In the genomic region with DNA sequence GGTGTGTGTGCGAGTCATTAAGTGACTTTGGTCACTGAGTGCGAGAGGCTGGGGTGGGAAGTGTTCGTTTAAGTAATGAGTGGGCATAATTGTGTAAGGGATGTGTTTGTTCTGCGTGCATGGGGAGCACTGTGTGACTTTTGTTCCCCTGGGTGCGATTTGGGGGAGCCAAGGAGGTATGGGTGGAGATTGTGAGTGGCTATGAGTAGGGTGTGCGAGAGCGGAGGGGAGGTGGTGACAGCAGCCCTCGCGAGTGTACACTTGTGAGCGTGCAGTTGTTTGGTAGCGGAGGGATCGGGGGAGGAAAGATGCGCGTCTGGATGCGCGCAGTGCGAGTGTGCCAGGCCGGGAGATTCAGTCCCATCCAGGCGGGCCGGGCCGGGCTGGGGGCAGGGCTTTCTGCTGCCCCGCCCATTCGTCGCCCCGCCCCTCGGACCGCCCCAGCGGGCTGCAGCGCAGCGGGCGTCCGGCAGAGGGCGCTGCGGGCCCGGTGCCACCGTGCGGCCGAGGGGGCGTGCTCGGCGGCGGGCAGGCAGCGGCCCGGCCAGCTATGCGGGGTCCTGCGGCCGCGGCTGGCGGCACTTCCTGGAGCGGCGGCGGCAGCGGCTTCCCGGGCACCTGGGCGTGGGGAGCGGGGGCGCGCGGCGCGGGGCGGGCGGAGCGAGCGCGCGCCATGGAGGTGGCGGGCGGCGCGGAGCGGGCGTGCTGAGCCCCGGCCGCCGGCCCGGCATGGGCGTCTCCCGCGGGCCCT, we compare ENCODE assay signal across 8 cellular contexts. TPM values are rescaled to one million over a fixed set of nuclear protein-coding genes. Genes with fewer than 3 reads are reported as not detected.
DNase-seq lines count a peak whose midpoint lies in the region; ATAC-seq and TF ChIP-seq lines count a peak whose summit lies in the region.

A gene with protein sequence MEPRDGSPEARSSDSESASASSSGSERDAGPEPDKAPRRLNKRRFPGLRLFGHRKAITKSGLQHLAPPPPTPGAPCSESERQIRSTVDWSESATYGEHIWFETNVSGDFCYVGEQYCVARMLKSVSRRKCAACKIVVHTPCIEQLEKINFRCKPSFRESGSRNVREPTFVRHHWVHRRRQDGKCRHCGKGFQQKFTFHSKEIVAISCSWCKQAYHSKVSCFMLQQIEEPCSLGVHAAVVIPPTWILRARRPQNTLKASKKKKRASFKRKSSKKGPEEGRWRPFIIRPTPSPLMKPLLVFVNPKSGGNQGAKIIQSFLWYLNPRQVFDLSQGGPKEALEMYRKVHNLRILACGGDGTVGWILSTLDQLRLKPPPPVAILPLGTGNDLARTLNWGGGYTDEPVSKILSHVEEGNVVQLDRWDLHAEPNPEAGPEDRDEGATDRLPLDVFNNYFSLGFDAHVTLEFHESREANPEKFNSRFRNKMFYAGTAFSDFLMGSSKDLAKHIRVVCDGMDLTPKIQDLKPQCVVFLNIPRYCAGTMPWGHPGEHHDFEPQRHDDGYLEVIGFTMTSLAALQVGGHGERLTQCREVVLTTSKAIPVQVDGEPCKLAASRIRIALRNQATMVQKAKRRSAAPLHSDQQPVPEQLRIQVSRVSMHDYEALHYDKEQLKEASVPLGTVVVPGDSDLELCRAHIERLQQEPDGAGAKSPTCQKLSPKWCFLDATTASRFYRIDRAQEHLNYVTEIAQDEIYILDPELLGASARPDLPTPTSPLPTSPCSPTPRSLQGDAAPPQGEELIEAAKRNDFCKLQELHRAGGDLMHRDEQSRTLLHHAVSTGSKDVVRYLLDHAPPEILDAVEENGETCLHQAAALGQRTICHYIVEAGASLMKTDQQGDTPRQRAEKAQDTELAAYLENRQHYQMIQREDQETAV (plus strand): TSS at position 578 of the 751 bp plus-strand sequence. CDS start 197 bp downstream, outside the sequence.

- peak; percentile 67 for TF ChIP-seq POLR2A in prostate gland (IDR thresholded peaks at IDR 0.05)

- peak within 1 kb of the TSS; percentile 95 for H3K4me3 Mint-ChIP-seq in T-helper 1 cell treated with Interleukin-12 subunit alpha and Interleukin-12 subunit beta and Interleukin-4 antibody, amounts not matched to agents 30 μg/mL and 1 μg/mL, for 36 hours

- H3K27ac ChIP-seq in MM.1S (ENCODE audit: low read length), result no peak within 1 kb of the TSS
- H3K27ac ChIP-seq in prostate gland, result peak within 1 kb of the TSS; percentile 43 to 44
- no peak within 1 kb of the TSS for H3K27ac ChIP-seq in urinary bladder (ENCODE audit: low read depth)

- H3K9me3 ChIP-seq in HAP-1 (no peaks in the 10 kb centered on the region), MM.1S (replicated peaks; ENCODE audit: insufficient read depth, low read length) (no peaks in the 10 kb centered on the region), prostate gland (no peaks in the 10 kb centered on the region)

- H3K36me3 Mint-ChIP-seq in T-helper 1 cell treated with Interleukin-12 subunit alpha and Interleukin-12 subunit beta and Interleukin-4 antibody, amounts not matched to agents 30 μg/mL and 1 μg/mL, for 36 hours (ENCODE audit: low read depth), result peaks cover 13% of the 10 kb centered on the region

- peaks cover 63% of the 10 kb centered on the region for H3K4me1 Mint-ChIP-seq in T-helper 1 cell treated with Interleukin-12 subunit alpha and Interleukin-12 subunit beta and Interleukin-4 antibody, amounts not matched to agents 30 μg/mL and 1 μg/mL, for 36 hours (ENCODE audit: low read depth)

- WGBS in prostate gland, result 4% methylated on average over 54 of the region's 80 CpGs
- 5% methylated on average over 78 of the region's 80 CpGs for WGBS in urinary bladder

- peak; percentile 82 to 86 for ATAC-seq in left cardiac atrium

- H3K79me2 ChIP-seq in MM.1S (ENCODE audit: low read length), result peaks cover 38% of the 10 kb centered on the region

- TF ChIP-seq CTCF in GM12864 (IDR thresholded peaks at IDR 0.05; ENCODE audit: low read depth, low read length, missing control alignments), result peak; percentile 64
- peak; percentile 44 for TF ChIP-seq CTCF in MM.1S (IDR thresholded peaks at IDR 0.05; ENCODE audit: low read length)
- TF ChIP-seq CTCF in prostate gland (IDR thresholded peaks at IDR 0.05), result peak; percentile 69 to 100 (median 93)

- H3F3A ChIP-seq in MM.1S (ENCODE audit: insufficient read depth, low read length), result no peaks in the 10 kb centered on the region

- DNase-seq in GM12864 (ENCODE audit: low read depth), result no peak
- peak; percentile 76 to 87 for DNase-seq in HAP-1 (ENCODE audit: low spot score in 2 of 2)
- peak; percentile 90 for DNase-seq in MM.1S
- DNase-seq in amniotic epithelial cell (ENCODE audit: low read depth), result peak; percentile 59
- DNase-seq in left cardiac atrium, result peak; percentile 87
- DNase-seq in prostate gland (ENCODE audit: low spot score), result peak; percentile 87

- H3K9me3 Mint-ChIP-seq in T-helper 1 cell treated with Interleukin-12 subunit alpha and Interleukin-12 subunit beta and Interleukin-4 antibody, amounts not matched to agents 30 μg/mL and 1 μg/mL, for 36 hours, result no peaks in the 10 kb centered on the region

- peak within 1 kb of the TSS; percentile 91 for H3K27ac Mint-ChIP-seq in T-helper 1 cell treated with Interleukin-12 subunit alpha and Interleukin-12 subunit beta and Interleukin-4 antibody, amounts not matched to agents 30 μg/mL and 1 μg/mL, for 36 hours

- H4K20me1 ChIP-seq in MM.1S (ENCODE audit: insufficient read depth, low read length), result no peaks in the 10 kb centered on the region

- intact Hi-C loops in left cardiac atrium (cut with DNase I), result no loop called here
- intact Hi-C loops in prostate gland (cut with DNase I), result loop anchor here (2.0 kb wide), 1 partner anchor 22 kb away; no protein-coding TSS in a partner anchor

- peaks cover 4% of the 10 kb centered on the region; the same call in 1 of the 2 replicates for H3K4me1 ChIP-seq in HAP-1
- H3K4me1 ChIP-seq in MM.1S (ENCODE audit: low read length), result peaks cover 13% of the 10 kb centered on the region
- H3K4me1 ChIP-seq in prostate gland (replicated peaks), result peaks cover 13% of the 10 kb centered on the region
- no peaks in the 10 kb centered on the region for H3K4me1 ChIP-seq in urinary bladder (ENCODE audit: insufficient read depth)

- H3K4me2 ChIP-seq in MM.1S (ENCODE audit: low read depth, low read length), result peak within 1 kb of the TSS; percentile 98

- no peaks in the 10 kb centered on the region for H3K36me3 ChIP-seq in HAP-1 (replicated peaks)
- H3K36me3 ChIP-seq in MM.1S (replicated peaks; ENCODE audit: insufficient read depth, low read length), result no peaks in the 10 kb centered on the region
- no peaks in the 10 kb centered on the region for H3K36me3 ChIP-seq in prostate gland
- no peaks in the 10 kb centered on the region for H3K36me3 ChIP-seq in urinary bladder (ENCODE audit: insufficient read depth)

- in situ Hi-C loops in HAP-1 (cut with MboI; ENCODE audit: low sequenced_read_pairs), result no loop called here

- H3K27me3 ChIP-seq in HAP-1 (ENCODE audit: low read depth) (no peaks in the 10 kb centered on the region), MM.1S (replicated peaks; ENCODE audit: insufficient read depth, low read length) (peaks cover 33% of the 10 kb centered on the region), prostate gland (replicated peaks; ENCODE audit: insufficient read depth) (no peaks in the 10 kb centered on the region)

- no peaks in the 10 kb centered on the region for H3K27me3 Mint-ChIP-seq in T-helper 1 cell treated with Interleukin-12 subunit alpha and Interleukin-12 subunit beta and Interleukin-4 antibody, amounts not matched to agents 30 μg/mL and 1 μg/mL, for 36 hours (ENCODE audit: low read depth)

- peak within 1 kb of the TSS; percentile 76 for H2AFZ ChIP-seq in MM.1S (ENCODE audit: low read length)

- no peaks in the 10 kb centered on the region for H3K9me2 ChIP-seq in MM.1S (replicated peaks; ENCODE audit: insufficient read depth, low read length)

- H3K9ac ChIP-seq in MM.1S (ENCODE audit: low read length), result peak within 1 kb of the TSS; percentile 78

- H3K4me3 ChIP-seq in GM12864 (ENCODE audit: low read depth, low read length), result peak within 1 kb of the TSS; percentile 84
- H3K4me3 ChIP-seq in HAP-1, result peak within 1 kb of the TSS; percentile 86
- peak within 1 kb of the TSS; percentile 97 for H3K4me3 ChIP-seq in MM.1S (ENCODE audit: low read length)
- H3K4me3 ChIP-seq in prostate gland, result peak within 1 kb of the TSS; percentile 71
- peak within 1 kb of the TSS; percentile 67 for H3K4me3 ChIP-seq in urinary bladder (ENCODE audit: low read depth, low read length)

RNA-seq across cellular contexts. Expression of the gene that starts here (rescaled TPM):
- total RNA-seq in left cardiac atrium, result 10 to 100 TPM; 80.2 to 91.8 TPM
- total RNA-seq in prostate gland, result 10 to 100 TPM; 53.6 to 95.0 TPM
- total RNA-seq in urinary bladder, result 18.5 TPM
- polyA plus RNA-seq in urinary bladder, result 47.8 TPM

Comparison
In these comparisons a context has a peak if more than half of its experiments do, and no peak if none do; other contexts are left out.
1. H3K27ac ChIP-seq: peak in prostate gland (2 of 2); none in MM.1S (single experiment) and urinary bladder (single experiment).
2. Peak in every context shown above with its lines, with median percentiles within 50 percentile points of each other: H3K4me3 ChIP-seq and CTCF ChIP-seq.